In the genomic region with DNA sequence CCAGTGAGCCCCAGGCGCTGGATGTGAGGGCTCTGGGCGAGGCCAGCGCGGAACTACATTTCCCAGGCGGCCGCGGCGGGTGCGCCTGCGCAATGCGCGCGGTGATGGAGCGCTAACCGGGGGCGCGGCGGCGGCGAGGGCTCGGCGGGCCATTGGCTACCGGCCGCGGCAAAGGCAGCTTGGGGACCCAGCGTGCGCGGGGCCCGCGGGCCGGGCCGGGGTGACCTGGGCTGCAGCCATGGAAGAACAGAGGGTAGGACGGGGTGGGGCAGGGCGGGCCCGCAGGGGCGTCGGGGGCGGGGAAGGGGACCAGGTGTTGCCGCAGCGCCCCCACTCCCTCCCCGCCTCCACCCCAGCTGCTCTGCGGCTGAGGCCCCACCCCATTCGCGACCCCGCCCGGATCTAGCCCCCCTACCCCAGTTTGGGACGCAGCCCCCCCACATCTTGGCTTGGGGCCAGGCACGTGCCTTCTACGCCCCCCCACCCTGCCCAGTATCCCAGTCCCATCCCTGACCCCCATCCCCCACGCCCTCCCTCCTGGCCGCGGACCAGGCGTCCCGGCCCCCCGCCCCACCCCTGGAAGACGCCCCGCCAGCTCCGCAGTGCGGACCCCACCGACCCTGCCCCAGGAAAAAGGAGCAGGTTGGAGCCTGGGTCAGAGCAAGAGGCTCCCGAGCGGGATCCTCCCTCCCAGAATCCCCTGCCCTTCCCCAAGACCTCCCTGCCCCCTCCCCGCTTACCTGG, we compare ENCODE assay signal across 10 cellular contexts. TPM values are rescaled to one million over a fixed set of nuclear protein-coding genes. Genes with fewer than 3 reads are reported as not detected.
A peak's percentile ranks its signal among the peaks of the same experiment; 100 is the strongest.
DNase-seq lines count a peak whose midpoint lies in the region; ATAC-seq, FAIRE-seq and TF ChIP-seq lines count a peak whose summit lies in the region.
"Had no signal": no experiment of that assay in that cellular context is flagged by ENCODE, and none has a peak within 500 bp of the region (broad histone marks: within the 10 kb centered on the region; RNA-seq: fewer than 3 reads in every experiment).

A gene (plus strand): TSS at position 90 of the 744 bp plus-strand sequence. CDS start 149 bp downstream, at position 239.

- H3K4me3 Mint-ChIP-seq in neural crest cell = peak within 1 kb of the TSS; percentile 84

- peaks cover 3% of the 10 kb centered on the region; the same call in 1 of the 2 replicates for H3K79me1 ChIP-seq in H1 (ENCODE audit: low read depth, low read length)

- TF ChIP-seq EP300 in H1 (IDR thresholded peaks at IDR 0.05; ENCODE audit: borderline replicate concordance in 1 of 2, low read depth in 2 of 2, low read length in 2 of 2) = no peak

- no peaks in the 10 kb centered on the region; the same call in 1 of the 2 replicates for H3K23me2 ChIP-seq in H1 (ENCODE audit: low read depth, low read length)

- peaks cover 0 to 8% (median 0%) of the 10 kb centered on the region in 4 experiments; a peak in 3 of 7 replicates for H3K4me1 ChIP-seq in H1 (replicated peaks in 1 of 4; ENCODE audit: control insufficient read depth in 3 of 4, insufficient read depth in 4 of 4, low read length in 3 of 4)

- 2% methylated on average over 10 of the region's 63 CpGs; no CpG with 5 or more reads in 1 of the 2 experiments for WGBS in H1 (ENCODE audit: extremely low coverage in 1 of 2, insufficient coverage in 1 of 2, insufficient read length in 1 of 2, insufficient replicate concordance in 2 of 2, low coverage in 1 of 2, low lambda C conversion rate in 2 of 2, missing lambda C conversion rate in 1 of 2), 2 experiments

- ATAC-seq in HG03196 (IDR thresholded peaks at IDR 0.05; ENCODE audit: unreplicated experiment) = no peak

- H2BK5ac ChIP-seq in H1 (ENCODE audit: low read depth, low read length) = no peak within 1 kb of the TSS

- H3K27ac Mint-ChIP-seq in neural crest cell (ENCODE audit: unreplicated experiment) = peak within 1 kb of the TSS; percentile 67

- peaks cover 12% of the 10 kb centered on the region for H3K4me1 Mint-ChIP-seq in neural crest cell

- no peaks in the 10 kb centered on the region for H3K27me3 ChIP-seq in H1 (replicated peaks in 1 of 4; ENCODE audit: control insufficient read depth in 3 of 4, extremely low read depth in 1 of 4, insufficient read depth in 3 of 4, low read length in 3 of 4)

- DNase-seq in NCI-H2081 (lab: John Stamatoyannopoulos, UW) = peak; percentile 72 to 74
- no peak for DNase-seq in NCI-H2081 treated with DMSO at 0.1 percent for 48 hours (lab: John Stamatoyannopoulos, UW)
- peak; percentile 39 for DNase-seq in NCI-H2196 treated with DMSO at 0.1 percent for 48 hours (lab: John Stamatoyannopoulos, UW; ENCODE audit: unreplicated experiment)
- DNase-seq in activated CD4-positive, alpha-beta T cell treated with anti-CD3 and anti-CD28 coated beads, Interleukin-2, amount 50 U/mL, for 1 hour = peak; percentile 55
- DNase-seq in H1 (ENCODE audit: low read depth in 1 of 2, low spot score in 2 of 2) = peak; percentile 39 to 95
- peak; percentile 80 for DNase-seq in neural crest cell (ENCODE audit: low read depth, low spot score)
- peak; percentile 92 for DNase-seq in urothelium cell line (ENCODE audit: low spot score)

- no peak within 1 kb of the TSS for H3K9ac ChIP-seq in H1 (replicated peaks in 1 of 4; ENCODE audit: extremely low read depth in 1 of 4, low read depth in 3 of 4, low read length in 3 of 4)

- no peak within 1 kb of the TSS for H3K4ac ChIP-seq in H1 (replicated peaks; ENCODE audit: insufficient read length, low read depth, low read length)

- no peaks in the 10 kb centered on the region for H3K27me3 Mint-ChIP-seq in neural crest cell (ENCODE audit: low read depth)

- FAIRE-seq in H1 (lab: Jason Lieb, UNC) = no peak
- FAIRE-seq in urothelium cell line (lab: Jason Lieb, UNC) = no peak

- no peak within 1 kb of the TSS for H3K23ac ChIP-seq in H1 (ENCODE audit: insufficient read length)

- H2BK15ac ChIP-seq in H1 (ENCODE audit: low read length) = no peak within 1 kb of the TSS

- H3K27ac ChIP-seq in H1 (ENCODE audit: low read depth, low read length) = no peak within 1 kb of the TSS
- H3K27ac ChIP-seq: C4-2B, heart right ventricle had no signal

- peak within 1 kb of the TSS; percentile 80 for H4K8ac ChIP-seq in H1 (ENCODE audit: extremely low read depth, insufficient read depth, low read length)

- TF ChIP-seq CTCF in H1 (IDR thresholded peaks at IDR 0.05; ENCODE audit: control extremely low read depth in 1 of 3, insufficient read depth in 1 of 3, low read depth in 1 of 3, low read length in 3 of 3) = no peak
- TF ChIP-seq CTCF in neural crest cell (conservative IDR thresholded peaks at IDR 0.05) = no peak

- peak within 1 kb of the TSS; percentile 12 for H4K91ac ChIP-seq in H1 (replicated peaks; ENCODE audit: insufficient read length, low read length)

- no peak within 1 kb of the TSS; the same call in 1 of the 2 replicates for H2AFZ ChIP-seq in H1 (ENCODE audit: low read length)

- peaks cover 0 to 2% of the 10 kb centered on the region in 2 experiments for H4K20me1 ChIP-seq in H1 (replicated peaks in 1 of 2; ENCODE audit: control insufficient read depth in 1 of 2, insufficient read depth in 2 of 2, low read length in 2 of 2)

- H3K9me3 Mint-ChIP-seq in neural crest cell = no peaks in the 10 kb centered on the region

- H3K4me2 ChIP-seq in H1 (ENCODE audit: insufficient read depth in 1 of 2, low read depth in 2 of 2, low read length in 2 of 2) = peak within 1 kb of the TSS; percentile 29 to 76; a peak in 3 of 4 replicates

- no peaks in the 10 kb centered on the region for H3K36me3 Mint-ChIP-seq in neural crest cell (ENCODE audit: low read depth)

- peaks cover 5 to 18% (median 10%) of the 10 kb centered on the region in 4 experiments; a peak in 7 of 8 replicates for H3K36me3 ChIP-seq in H1 (ENCODE audit: control insufficient read depth in 2 of 4, insufficient read depth in 4 of 4, low read length in 3 of 4)
- H3K36me3 ChIP-seq: heart right ventricle had no signal

- H2BK20ac ChIP-seq in H1 (ENCODE audit: low read length) = 0 out of 2 replicates have a peak within 1 kb of the TSS, but pooled peaks have one; percentile 80

- POLR2A ChIA-PET in H1 (lab: Charles Lee; ENCODE audit: partially characterized antibody) = interaction anchor here (0.5 to 12.2 kb wide), 8 partner anchors 10 to 175 kb away, joined by 3 to 86 read pairs (median 3); a partner anchor contains a TSS

- H2BK120ac ChIP-seq in H1 (replicated peaks; ENCODE audit: low read depth, low read length) = no peak within 1 kb of the TSS

- no peak within 1 kb of the TSS for H3K18ac ChIP-seq in H1 (ENCODE audit: extremely low read depth, low read length)

- H4K5ac ChIP-seq in H1 (ENCODE audit: insufficient read length, low read depth, low read length) = no peak within 1 kb of the TSS

- CTCF ChIA-PET in H1 (lab: Charles Lee; ENCODE audit: partially characterized antibody) = interaction anchor here (0.8 to 3.1 kb wide), 3 partner anchors 38 to 75 kb away, joined by 4 to 15 read pairs (median 4); a partner anchor contains a TSS

- no peaks in the 10 kb centered on the region for H3K79me2 ChIP-seq in H1 (ENCODE audit: control insufficient read depth in 1 of 2, insufficient read depth in 2 of 2, low read length in 2 of 2)

- no peaks in the 10 kb centered on the region for H3K9me3 ChIP-seq in H1 (ENCODE audit: insufficient read depth in 2 of 2, low read depth in 1 of 2, low read length in 1 of 2)
- H3K9me3 ChIP-seq: heart right ventricle had no signal

- TF ChIP-seq POLR2A in H1 (IDR thresholded peaks at IDR 0.05; ENCODE audit: control extremely low read depth in 1 of 2, low read depth in 2 of 2, low read length in 2 of 2) = no peak

- no peak within 1 kb of the TSS for H3K56ac ChIP-seq in H1 (replicated peaks; ENCODE audit: insufficient read length, low read depth, low read length)

- peak within 1 kb of the TSS; percentile 14 to 58 (median 42); a peak in 6 of 8 replicates for H3K4me3 ChIP-seq in H1 (ENCODE audit: extremely low read depth in 1 of 4, insufficient read depth in 2 of 4, low read depth in 3 of 4, low read length in 4 of 4)

- H2BK12ac ChIP-seq in H1 (ENCODE audit: low read depth, low read length) = no peak within 1 kb of the TSS

- H3K14ac ChIP-seq in H1 (ENCODE audit: insufficient read length) = no peak within 1 kb of the TSS

- TF ChIP-seq RAD21 in H1 (IDR thresholded peaks at IDR 0.05 in 1 of 2, conservative IDR thresholded peaks at IDR 0.05 in 1 of 2; ENCODE audit: low read depth in 2 of 2, low read length in 2 of 2) = no peak

- H2AK5ac ChIP-seq in H1 (ENCODE audit: low read depth, low read length) = peak within 1 kb of the TSS; percentile 97; the same call in 1 of the 2 replicates

TF ChIP-seq in H1, 55 proteins besides CTCF, POLR2A, EP300 and RAD21 (continues in another document):
- no peak for TF ChIP-seq JUN (IDR thresholded peaks at IDR 0.05; ENCODE audit: low read depth, low read length)
- peak; percentile 73 for TF ChIP-seq SIX5 (IDR thresholded peaks at IDR 0.05; ENCODE audit: low read depth, low read length)
- TF ChIP-seq, protein P1, sequence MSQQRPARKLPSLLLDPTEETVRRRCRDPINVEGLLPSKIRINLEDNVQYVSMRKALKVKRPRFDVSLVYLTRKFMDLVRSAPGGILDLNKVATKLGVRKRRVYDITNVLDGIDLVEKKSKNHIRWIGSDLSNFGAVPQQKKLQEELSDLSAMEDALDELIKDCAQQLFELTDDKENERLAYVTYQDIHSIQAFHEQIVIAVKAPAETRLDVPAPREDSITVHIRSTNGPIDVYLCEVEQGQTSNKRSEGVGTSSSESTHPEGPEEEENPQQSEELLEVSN (IDR thresholded peaks at IDR 0.05) = peak; percentile 61; the same call in 1 of the 2 replicates
- no peak for TF ChIP-seq ASH2L (IDR thresholded peaks at IDR 0.05; ENCODE audit: low read length)
- TF ChIP-seq NRF1 (IDR thresholded peaks at IDR 0.05; ENCODE audit: low read depth, low read length) = peak; percentile 83
- TF ChIP-seq MAFK (IDR thresholded peaks at IDR 0.05; ENCODE audit: low read depth, low read length) = no peak
- no peak for TF ChIP-seq RFX5 (IDR thresholded peaks at IDR 0.05; ENCODE audit: borderline replicate concordance, low read depth, low read length)
- TF ChIP-seq CHD1 (IDR thresholded peaks at IDR 0.05; ENCODE audit: low read depth, low read length) = no peak
- TF ChIP-seq KDM4A (IDR thresholded peaks at IDR 0.05; ENCODE audit: low read depth, low read length, severe bottlenecking) = no peak
- no peak for TF ChIP-seq SP2 (IDR thresholded peaks at IDR 0.05; ENCODE audit: low read length)
- no peak for TF ChIP-seq NANOG (IDR thresholded peaks at IDR 0.05; ENCODE audit: insufficient read depth, low read depth, low read length, poor library complexity, severe bottlenecking)

RNA-seq across cellular contexts. Expression of the gene that starts here (rescaled TPM):
- total RNA-seq in H1 (2021; fragmentation: NEBNext Ultra II Directional; extraction: Animal tissue kit (Norgen Biotek cat#: 25700)) = 54.8 and 58.8 TPM in 2 replicates
- 181 and 194 TPM in 2 replicates for polyA plus RNA-seq in H1 (2011; rRNA removed)
- polyA plus RNA-seq in H1 (2011; cell fraction: cytosol; rRNA removed) = 135 TPM
- 150 TPM for polyA plus RNA-seq in H1 (2011; cell fraction: nucleus; rRNA removed)
- 50.5 to 86.8 TPM (median 84.0 TPM) in 4 replicates for polyA plus RNA-seq in H1 (2012, experiment 1 of 2)
- polyA plus RNA-seq in H1 (2012, experiment 2 of 2) = 95.6 TPM
- 46.1 TPM for polyA plus RNA-seq in H1 (2013, experiment 1 of 2)
- 42.6 TPM for polyA plus RNA-seq in H1 (2013, experiment 2 of 2)
- polyA minus RNA-seq in H1 (2011; rRNA and poly(A)+ RNA removed) = 26.0 and 38.0 TPM in 2 replicates
- 40.8 TPM for polyA minus RNA-seq in H1 (2011; cell fraction: cytosol; rRNA and poly(A)+ RNA removed)
- polyA minus RNA-seq in H1 (2011; cell fraction: nucleus; rRNA and poly(A)+ RNA removed) = 25.0 TPM
- total RNA-seq in neural crest cell = 51.9 and 53.5 TPM in 2 replicates
